ENCODE assay signal across 8 cellular contexts in genomic region chr10:132308588-132309451, GRCh38. TPM values are rescaled to one million over a fixed set of nuclear protein-coding genes. Genes with fewer than 3 reads are reported as not detected.
A peak's percentile ranks its signal among the peaks of the same experiment; 100 is the strongest.
DNase-seq lines count a peak whose midpoint lies in the region; ATAC-seq and TF ChIP-seq lines count a peak whose summit lies in the region.

No MANE protein-coding gene starts in this region.

- H3K4me1 Mint-ChIP-seq in T-helper 17 cell = peaks cover 7% of the 10 kb centered on the region

- no peaks in the 10 kb centered on the region for H3K9me3 ChIP-seq in T-helper 17 cell (ENCODE audit: control insufficient read depth, low read length, poor library complexity, severe bottlenecking)

- H3K27me3 Mint-ChIP-seq in T-helper 17 cell = no peaks in the 10 kb centered on the region

- intact Hi-C loops in posterior vena cava (cut with DNase I) = no loop called here

- H3K4me3 ChIP-seq in fibroblast of villous mesenchyme (ENCODE audit: low read depth, low read length) = peak overlapping the region; percentile 74

- no peak for ATAC-seq in T-helper 17 cell

- peak; percentile 11 for DNase-seq in GM13977 (ENCODE audit: low spot score)
- no peak for DNase-seq in T-helper 17 cell
- no peak for DNase-seq in fibroblast of villous mesenchyme (ENCODE audit: low read depth)
- DNase-seq in posterior vena cava (ENCODE audit: low spot score) = peak; percentile 78
- DNase-seq in G401 (ENCODE audit: low spot score) = no peak
- DNase-seq in NCI-H82 treated with DMSO at 0.1 percent for 48 hours (lab: John Stamatoyannopoulos, UW; ENCODE audit: unreplicated experiment) = no peak
- no peak for DNase-seq in Ammon's horn (ENCODE audit: low spot score)
- DNase-seq in effector CD8-positive, alpha-beta T cell (lab: John Stamatoyannopoulos, UW) = no peak

- TF ChIP-seq CTCF in GM13977 (IDR thresholded peaks at IDR 0.05; ENCODE audit: extremely low read depth, insufficient read depth, missing control alignments) (no peak), fibroblast of villous mesenchyme (IDR thresholded peaks at IDR 0.05; ENCODE audit: insufficient read depth, low read depth, low read length) (no peak)

- in situ Hi-C loops in GM13977 (cut with MboI; ENCODE audit: low pct_unique_long_range_greater_than_20kb, low sequenced_read_pairs, unreplicated experiment) = no loop called here
- in situ Hi-C loops in G401 (cut with HindIII; ENCODE audit: low sequenced_read_pairs) = no loop called here

- no peaks in the 10 kb centered on the region for H3K36me3 Mint-ChIP-seq in T-helper 17 cell (ENCODE audit: low read depth)

- H3K27ac Mint-ChIP-seq in T-helper 17 cell = no peak overlapping the region

- peak overlapping the region; percentile 73 for H3K4me3 Mint-ChIP-seq in T-helper 17 cell

RNA-seq across cellular contexts. Expression of gene STK32C, which starts 1.1 kb away (rescaled TPM):
- total RNA-seq in T-helper 17 cell (1 to 10 TPM; 7.1 to 8.4 TPM), fibroblast of villous mesenchyme (8.6 and 11.9 TPM in 2 replicates), posterior vena cava (1 to 10 TPM; 6.3 to 9.7 TPM)
- total RNA-seq in G401 (2014; rRNA removed; shearing (Covaris generic)) = 27.8 and 28.3 TPM in 2 replicates

RNA-seq across cellular contexts. Expression of gene LRRC27, which starts 23.2 kb away (rescaled TPM):
- 1 to 10 TPM; 3.5 to 7.6 TPM for total RNA-seq in T-helper 17 cell
- total RNA-seq in fibroblast of villous mesenchyme = 6.0 and 11.0 TPM in 2 replicates
- 1 to 10 TPM; 4.7 to 6.5 TPM for total RNA-seq in posterior vena cava
- 3.7 and 11.0 TPM in 2 replicates for total RNA-seq in G401 (2014; rRNA removed; shearing (Covaris generic))

Comparison
In these comparisons a context has a peak if more than half of its experiments do, and no peak if none do; other contexts are left out.
1. DNase-seq: peak in GM13977 (single experiment) and posterior vena cava (single experiment); none in T-helper 17 cell (0 of 3), fibroblast of villous mesenchyme (single experiment), G401 (single experiment), NCI-H82 treated with DMSO at 0.1 percent for 48 hours (single experiment), Ammon's horn (single experiment) and effector CD8-positive, alpha-beta T cell (single experiment).